Comparison of ENCODE assay signal across 8 cellular contexts in genomic region chr14:70567791-70568190, GRCh38. TPM values are rescaled to one million over a fixed set of nuclear protein-coding genes. Genes with fewer than 3 reads are reported as not detected.
DNase-seq lines count a peak whose midpoint lies in the region; ATAC-seq and TF ChIP-seq lines count a peak whose summit lies in the region.

No MANE protein-coding gene starts in this region.

- no peak overlapping the region for H3K27ac Mint-ChIP-seq in activated CD4-positive, alpha-beta T cell treated with anti-CD3 and anti-CD28 coated beads, Interleukin-2, amount 10 ng/mL, durations not matched to agents 24 days and 14 days
- H3K27ac Mint-ChIP-seq in T-helper 17 cell: no peak overlapping the region

- H3K9me3 ChIP-seq in WERI-Rb-1 (ENCODE audit: severe bottlenecking): no peaks in the 10 kb centered on the region
- H3K9me3 ChIP-seq in T-helper 17 cell (ENCODE audit: control insufficient read depth, low read length, poor library complexity, severe bottlenecking): peaks cover 2% of the 10 kb centered on the region

- no peaks in the 10 kb centered on the region for H3K27me3 ChIP-seq in WERI-Rb-1 (ENCODE audit: insufficient read depth, low read depth, severe bottlenecking)

- H3K9me3 Mint-ChIP-seq in activated CD4-positive, alpha-beta T cell treated with anti-CD3 and anti-CD28 coated beads, Interleukin-2, amount 10 ng/mL, durations not matched to agents 24 days and 14 days: peaks cover 22% of the 10 kb centered on the region

- H3K36me3 Mint-ChIP-seq in activated CD4-positive, alpha-beta T cell treated with anti-CD3 and anti-CD28 coated beads, Interleukin-2, amount 10 ng/mL, durations not matched to agents 24 days and 14 days (ENCODE audit: low read depth): peaks cover 62% of the 10 kb centered on the region
- H3K36me3 Mint-ChIP-seq in T-helper 17 cell (ENCODE audit: low read depth): peaks cover 16% of the 10 kb centered on the region

- no peak overlapping the region for H3K27ac ChIP-seq in WERI-Rb-1

- intact Hi-C loops in activated CD4-positive, alpha-beta T cell treated with anti-CD3 and anti-CD28 coated beads, Interleukin-2, amount 10 ng/mL, durations not matched to agents 24 days and 14 days (cut with micrococcal nuclease): no loop called here

- H3K27me3 Mint-ChIP-seq in activated CD4-positive, alpha-beta T cell treated with anti-CD3 and anti-CD28 coated beads, Interleukin-2, amount 10 ng/mL, durations not matched to agents 24 days and 14 days: no peaks in the 10 kb centered on the region
- no peaks in the 10 kb centered on the region for H3K27me3 Mint-ChIP-seq in T-helper 17 cell

- peaks cover 6% of the 10 kb centered on the region for H3K4me1 Mint-ChIP-seq in activated CD4-positive, alpha-beta T cell treated with anti-CD3 and anti-CD28 coated beads, Interleukin-2, amount 10 ng/mL, durations not matched to agents 24 days and 14 days
- peaks cover 19% of the 10 kb centered on the region for H3K4me1 Mint-ChIP-seq in T-helper 17 cell

- no peak for ATAC-seq in T-helper 17 cell
- no peak for ATAC-seq in GM19023 (IDR thresholded peaks at IDR 0.05; ENCODE audit: unreplicated experiment)
- no peak for ATAC-seq in GM21723 (IDR thresholded peaks at IDR 0.05; ENCODE audit: unreplicated experiment)

- DNase-seq in activated CD4-positive, alpha-beta T cell treated with anti-CD3 and anti-CD28 coated beads, Interleukin-2, amount 10 ng/mL, durations not matched to agents 24 days and 14 days: peak; percentile 76
- no peak for DNase-seq in activated CD4-positive, alpha-beta T cell treated with anti-CD3 and anti-CD28 coated beads for 4 hours
- DNase-seq in LoVo (ENCODE audit: low spot score): peak; percentile 1
- DNase-seq in WERI-Rb-1: peak; percentile 59
- peak; percentile 76 for DNase-seq in iPS-NIHi7 (ENCODE audit: extremely low spot score)
- no peak for DNase-seq in T-helper 17 cell

- no peak overlapping the region for H3K4me3 Mint-ChIP-seq in activated CD4-positive, alpha-beta T cell treated with anti-CD3 and anti-CD28 coated beads, Interleukin-2, amount 10 ng/mL, durations not matched to agents 24 days and 14 days
- no peak overlapping the region for H3K4me3 Mint-ChIP-seq in T-helper 17 cell

- peak; percentile 79 for TF ChIP-seq CTCF in WERI-Rb-1 (IDR thresholded peaks at IDR 0.05; ENCODE audit: low read depth, low read length)

- peaks cover 20% of the 10 kb centered on the region for H3K36me3 ChIP-seq in WERI-Rb-1

- no peak overlapping the region for H3K4me3 ChIP-seq in WERI-Rb-1 (ENCODE audit: low read depth, low read length)

RNA-seq across cellular contexts. Expression of gene MED6, which starts 32.7 kb away (rescaled TPM):
- total RNA-seq in activated CD4-positive, alpha-beta T cell treated with anti-CD3 and anti-CD28 coated beads, Interleukin-2, amount 10 ng/mL, durations not matched to agents 24 days and 14 days: 57.0 and 59.7 TPM in 2 replicates
- total RNA-seq in T-helper 17 cell: 10 to 100 TPM; 74.5 to 90.4 TPM

RNA-seq across cellular contexts. Expression of gene ADAM20, which starts 33.0 kb away (rescaled TPM):
- 0.19 and 0.44 TPM in 2 replicates for total RNA-seq in activated CD4-positive, alpha-beta T cell treated with anti-CD3 and anti-CD28 coated beads, Interleukin-2, amount 10 ng/mL, durations not matched to agents 24 days and 14 days
- under 1 TPM; 0.16 to 0.37 TPM for total RNA-seq in T-helper 17 cell

Comparison
In these comparisons a context has a peak if more than half of its experiments do, and no peak if none do; other contexts are left out.
1. DNase-seq: peak in activated CD4-positive, alpha-beta T cell treated with anti-CD3 and anti-CD28 coated beads, Interleukin-2, amount 10 ng/mL, durations not matched to agents 24 days and 14 days (single experiment), LoVo (single experiment), WERI-Rb-1 (single experiment) and iPS-NIHi7 (single experiment); none in activated CD4-positive, alpha-beta T cell treated with anti-CD3 and anti-CD28 coated beads for 4 hours (0 of 2) and T-helper 17 cell (0 of 3).